21 cellular contexts compared by ENCODE assay signal in genomic region chr1:199033709-199034108, GRCh38.
"Had no signal": no experiment of that assay in that cellular context is flagged by ENCODE, and none has a peak within 500 bp of the region (broad histone marks: within the 10 kb centered on the region; RNA-seq: fewer than 3 reads in every experiment).

No MANE protein-coding gene starts in this region.

- H3K27ac Mint-ChIP-seq: activated CD4-positive, alpha-beta memory T cell treated with anti-CD3 and anti-CD28 coated beads for 36 hours; activated naive CD4-positive, alpha-beta T cell treated with anti-CD3 and anti-CD28 coated beads for 36 hours; activated T-cell treated with anti-CD3 and anti-CD28 coated beads, Interleukin-2, amount 50 U/mL, for 24 hours; mesothelial cell of epicardium; nephron progenitor cell; progenitor cell of endocrine pancreas; stimulated activated naive CD8-positive, alpha-beta T cell treated with anti-CD3 and anti-CD28 coated beads, Interleukin-15, Interleukin-2, amounts not matched to agents 100 ng/mL and 50 ng/mL, for 24 hours; T-helper 1 cell treated with Interleukin-12 subunit alpha and Interleukin-12 subunit beta and Interleukin-4 antibody, amounts not matched to agents 30 μg/mL and 1 μg/mL, for 36 hours had no signal

- H3K9me3 ChIP-seq: ascending aorta, colonic mucosa, suprapubic skin, transverse colon, vagina had no signal

- H3K36me3 Mint-ChIP-seq: activated CD4-positive, alpha-beta memory T cell treated with anti-CD3 and anti-CD28 coated beads for 36 hours had no signal

- H3K9me3 Mint-ChIP-seq: activated CD4-positive, alpha-beta memory T cell treated with anti-CD3 and anti-CD28 coated beads for 36 hours; activated naive CD4-positive, alpha-beta T cell treated with anti-CD3 and anti-CD28 coated beads for 36 hours; activated T-cell treated with anti-CD3 and anti-CD28 coated beads, Interleukin-2, amount 50 U/mL, for 24 hours; stimulated activated naive CD8-positive, alpha-beta T cell treated with anti-CD3 and anti-CD28 coated beads, Interleukin-15, Interleukin-2, amounts not matched to agents 100 ng/mL and 50 ng/mL, for 24 hours had no signal

- H3K36me3 ChIP-seq: ascending aorta, colonic mucosa, left lung, suprapubic skin, transverse colon, vagina, WERI-Rb-1 had no signal

- H3K27ac ChIP-seq: ascending aorta, colonic mucosa, left lung, suprapubic skin, transverse colon, vagina, WERI-Rb-1 had no signal

- ATAC-seq: left lung, right cardiac atrium had no signal

- H3K4me1 Mint-ChIP-seq: mesothelial cell of epicardium had no signal

- H3K4me1 ChIP-seq: ascending aorta, colonic mucosa, left lung, suprapubic skin, transverse colon, vagina had no signal

- DNase-seq: activated CD4-positive, alpha-beta memory T cell treated with anti-CD3 and anti-CD28 coated beads for 36 hours; activated naive CD4-positive, alpha-beta T cell treated with anti-CD3 and anti-CD28 coated beads for 36 hours; activated T-cell treated with anti-CD3 and anti-CD28 coated beads, Interleukin-2, amount 50 U/mL, for 24 hours; colonic mucosa; head of caudate nucleus; left lung; nephron progenitor cell; occipital lobe; right cardiac atrium; stimulated activated CD4-positive, alpha-beta T cell treated with anti-CD3 and anti-CD28 coated beads, Interleukin-15, amount 100 ng/mL, for 24 hours; stimulated activated CD4-positive, alpha-beta T cell treated with anti-CD3 and anti-CD28 coated beads, Interleukin-2, amount 100 ng/mL, for 48 hours; transverse colon; WERI-Rb-1 had no signal

- H3K27me3 ChIP-seq: ascending aorta, colonic mucosa, left lung, suprapubic skin, transverse colon, vagina had no signal

- H3K4me3 ChIP-seq: ascending aorta, colonic mucosa, left lung, suprapubic skin, transverse colon, vagina had no signal

- H3K4me3 Mint-ChIP-seq: activated CD4-positive, alpha-beta memory T cell treated with anti-CD3 and anti-CD28 coated beads for 36 hours; activated naive CD4-positive, alpha-beta T cell treated with anti-CD3 and anti-CD28 coated beads for 36 hours; activated T-cell treated with anti-CD3 and anti-CD28 coated beads, Interleukin-2, amount 50 U/mL, for 24 hours; central memory CD8-positive, alpha-beta T cell; mesothelial cell of epicardium; nephron progenitor cell; stimulated activated naive CD8-positive, alpha-beta T cell treated with anti-CD3 and anti-CD28 coated beads, Interleukin-15, Interleukin-2, amounts not matched to agents 100 ng/mL and 50 ng/mL, for 24 hours; T-helper 1 cell treated with Interleukin-12 subunit alpha and Interleukin-12 subunit beta and Interleukin-4 antibody, amounts not matched to agents 30 μg/mL and 1 μg/mL, for 36 hours had no signal

- H3K27me3 Mint-ChIP-seq: activated CD4-positive, alpha-beta memory T cell treated with anti-CD3 and anti-CD28 coated beads for 36 hours; activated T-cell treated with anti-CD3 and anti-CD28 coated beads, Interleukin-2, amount 50 U/mL, for 24 hours; central memory CD8-positive, alpha-beta T cell; progenitor cell of endocrine pancreas; stimulated activated naive CD8-positive, alpha-beta T cell treated with anti-CD3 and anti-CD28 coated beads, Interleukin-15, Interleukin-2, amounts not matched to agents 100 ng/mL and 50 ng/mL, for 24 hours had no signal
